Comparison of ENCODE assay signal across 8 cellular contexts in the genomic region with DNA sequence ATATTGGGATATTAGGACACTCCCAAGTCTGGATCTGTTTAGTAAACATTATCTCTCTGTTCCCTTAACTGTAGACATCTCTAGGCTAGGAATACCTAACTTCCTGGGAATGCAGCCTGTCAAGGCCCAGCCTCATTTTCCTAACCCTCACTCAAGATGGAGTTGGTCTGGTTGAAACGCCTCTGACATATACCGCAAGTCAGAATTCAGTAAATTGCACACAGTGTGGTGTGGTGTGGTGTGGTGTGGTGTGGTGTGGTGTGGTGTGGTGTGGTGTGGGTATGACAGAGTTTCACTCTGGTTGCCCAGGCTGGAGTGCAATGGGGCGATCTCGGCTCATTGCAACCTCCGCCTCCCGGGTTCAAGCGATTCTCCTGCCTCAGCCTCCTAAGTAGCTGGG. TPM values are rescaled to one million over a fixed set of nuclear protein-coding genes. Genes with fewer than 3 reads are reported as not detected.
DNase-seq lines count a peak whose midpoint lies in the region; ATAC-seq, FAIRE-seq and TF ChIP-seq lines count a peak whose summit lies in the region.
"Not testable (repeated sequence)": the region's sequence is repeated elsewhere in the genome, so short reads cannot be mapped to it uniquely, and the experiment has no call there.
"Had no signal": no experiment of that assay in that cellular context is flagged by ENCODE, and none has a peak within 500 bp of the region (broad histone marks: within the 10 kb centered on the region; RNA-seq: fewer than 3 reads in every experiment).

No MANE protein-coding gene starts in this region.

- not testable (repeated sequence) for H3K9me3 ChIP-seq in HepG2 (ENCODE audit: low read length); neural progenitor cell (ENCODE audit: low read depth)

- not testable (repeated sequence) for H3K4me3 Mint-ChIP-seq in activated CD4-positive, alpha-beta T cell treated with anti-CD3 and anti-CD28 coated beads, Interleukin-2, amount 10 ng/mL, durations not matched to agents 24 days and 14 days; dendritic cell treated with granulocyte-macrophage colony-stimulating factor and Interleukin-4, amounts not matched to agents 40 ng/mL and 50 ng/mL, for 4 days
- H3K4me3 Mint-ChIP-seq in activated T-helper 17 cell treated with anti-CD3 and anti-CD28 coated beads, Interleukin-2, amount 50 U/mL, for 72 hours: peak overlapping the region; percentile 95
- H3K4me3 Mint-ChIP-seq in neural progenitor cell: peak overlapping the region; percentile 71

- H4K20me1 ChIP-seq in HepG2 (ENCODE audit: insufficient read depth, low read length) (peaks cover 13% of the 10 kb centered on the region), neural progenitor cell (ENCODE audit: low read depth) (peaks cover 32% of the 10 kb centered on the region)

- not testable (repeated sequence) for H2AFZ ChIP-seq in HepG2 (ENCODE audit: low read length); neural progenitor cell (replicated peaks)

- not testable (repeated sequence) for ATAC-seq in activated T-helper 17 cell treated with anti-CD3 and anti-CD28 coated beads, Interleukin-2, amount 50 U/mL, for 72 hours (replicated peaks); HepG2

- peaks cover 47% of the 10 kb centered on the region for H3K79me2 ChIP-seq in HepG2 (ENCODE audit: insufficient read depth, low read length)
- H3K79me2 ChIP-seq in neural progenitor cell (ENCODE audit: low read depth): peaks cover 59% of the 10 kb centered on the region

- BruUV-seq in HepG2 (replicated peaks; lab: Mats Ljungman, UMichigan): not testable (repeated sequence)

- H3F3A ChIP-seq in neural progenitor cell (ENCODE audit: low read depth): peaks cover 27% of the 10 kb centered on the region

- WGBS in HepG2 (ENCODE audit: low lambda C conversion rate): 95% methylated on average over 7 of the region's 7 CpGs

- peaks cover 23% of the 10 kb centered on the region for H3K36me3 Mint-ChIP-seq in activated CD4-positive, alpha-beta T cell treated with anti-CD3 and anti-CD28 coated beads, Interleukin-2, amount 10 ng/mL, durations not matched to agents 24 days and 14 days (ENCODE audit: low read depth)
- peaks cover 36% of the 10 kb centered on the region for H3K36me3 Mint-ChIP-seq in activated T-helper 17 cell treated with anti-CD3 and anti-CD28 coated beads, Interleukin-2, amount 50 U/mL, for 72 hours (ENCODE audit: low read depth)
- H3K36me3 Mint-ChIP-seq in dendritic cell treated with granulocyte-macrophage colony-stimulating factor and Interleukin-4, amounts not matched to agents 40 ng/mL and 50 ng/mL, for 4 days (ENCODE audit: low read depth): peaks cover 43% of the 10 kb centered on the region
- not testable (repeated sequence) for H3K36me3 Mint-ChIP-seq in neural progenitor cell

- not testable (repeated sequence) for H3K27me3 ChIP-seq in HepG2 (ENCODE audit: control insufficient read depth in 1 of 2, insufficient read depth in 2 of 2, low read length in 2 of 2); neural progenitor cell

- not testable (repeated sequence) for FAIRE-seq in HepG2 (lab: Jason Lieb, UNC)

- H3K27me3 Mint-ChIP-seq in activated CD4-positive, alpha-beta T cell treated with anti-CD3 and anti-CD28 coated beads, Interleukin-2, amount 10 ng/mL, durations not matched to agents 24 days and 14 days; activated T-helper 17 cell treated with anti-CD3 and anti-CD28 coated beads, Interleukin-2, amount 50 U/mL, for 72 hours; dendritic cell treated with granulocyte-macrophage colony-stimulating factor and Interleukin-4, amounts not matched to agents 40 ng/mL and 50 ng/mL, for 4 days; neural progenitor cell (ENCODE audit: insufficient read depth, low read depth): not testable (repeated sequence)

- DNase-seq in RWPE1 (ENCODE audit: low spot score); HepG2 (ENCODE audit: low spot score); neural progenitor cell (ENCODE audit: low spot score): not testable (repeated sequence)
- DNase-seq in activated CD4-positive, alpha-beta T cell treated with anti-CD3 and anti-CD28 coated beads, Interleukin-2, amount 10 ng/mL, durations not matched to agents 24 days and 14 days: peak; percentile 62

- intact Hi-C loops in activated CD4-positive, alpha-beta T cell treated with anti-CD3 and anti-CD28 coated beads, Interleukin-2, amount 10 ng/mL, durations not matched to agents 24 days and 14 days (cut with micrococcal nuclease): loop anchor here (5.0 to 10.0 kb wide), 3 partner anchors 77 to 580 kb away; partner anchors contain the start of genes IMMT, MAT2A, MRPL35 and POLR1A
- intact Hi-C loops in dendritic cell treated with granulocyte-macrophage colony-stimulating factor and Interleukin-4, amounts not matched to agents 40 ng/mL and 50 ng/mL, for 4 days (cut with micrococcal nuclease): loop anchor here (10.0 kb wide), 1 partner anchor 490 kb away; the partner anchor contains the start of genes POLR1A and PTCD3
- intact Hi-C loops in HepG2 (cut with micrococcal nuclease; ENCODE audit: unreplicated experiment): loop anchor here (5.0 kb wide), 1 partner anchor 192 kb away; no protein-coding TSS in a partner anchor

- H3K4me3 ChIP-seq in HepG2 (replicated peaks in 1 of 3; ENCODE audit: insufficient read depth in 1 of 3, low read depth in 2 of 3, low read length in 3 of 3); neural progenitor cell: not testable (repeated sequence)

- H3K27ac Mint-ChIP-seq in activated CD4-positive, alpha-beta T cell treated with anti-CD3 and anti-CD28 coated beads, Interleukin-2, amount 10 ng/mL, durations not matched to agents 24 days and 14 days; activated T-helper 17 cell treated with anti-CD3 and anti-CD28 coated beads, Interleukin-2, amount 50 U/mL, for 72 hours; neural progenitor cell: not testable (repeated sequence)
- H3K27ac Mint-ChIP-seq in dendritic cell treated with granulocyte-macrophage colony-stimulating factor and Interleukin-4, amounts not matched to agents 40 ng/mL and 50 ng/mL, for 4 days: peak overlapping the region; percentile 92

- not testable (repeated sequence) for H3K4me2 ChIP-seq in HepG2 (ENCODE audit: low read depth, low read length); neural progenitor cell

- not testable (repeated sequence) for TF ChIP-seq EP300 in HepG2 (IDR thresholded peaks at IDR 0.05; ENCODE audit: low read depth in 2 of 2, low read length in 2 of 2); HepG2 (CRISPR knock-in tag; IDR thresholded peaks at IDR 0.05; ENCODE audit: borderline replicate concordance)

- not testable (repeated sequence) for TF ChIP-seq CTCF in 22Rv1 (IDR thresholded peaks at IDR 0.05); RWPE1 (conservative IDR thresholded peaks at IDR 0.05; ENCODE audit: low read depth); HepG2 (CRISPR knock-in tag; IDR thresholded peaks at IDR 0.05); neural progenitor cell (IDR thresholded peaks at IDR 0.05)

- peaks cover 17% of the 10 kb centered on the region for H3K4me1 Mint-ChIP-seq in activated CD4-positive, alpha-beta T cell treated with anti-CD3 and anti-CD28 coated beads, Interleukin-2, amount 10 ng/mL, durations not matched to agents 24 days and 14 days
- not testable (repeated sequence) for H3K4me1 Mint-ChIP-seq in activated T-helper 17 cell treated with anti-CD3 and anti-CD28 coated beads, Interleukin-2, amount 50 U/mL, for 72 hours
- H3K4me1 Mint-ChIP-seq in dendritic cell treated with granulocyte-macrophage colony-stimulating factor and Interleukin-4, amounts not matched to agents 40 ng/mL and 50 ng/mL, for 4 days (ENCODE audit: low read depth): peaks cover 30% of the 10 kb centered on the region
- H3K4me1 Mint-ChIP-seq in neural progenitor cell: peaks cover 23% of the 10 kb centered on the region

- POLR2A ChIA-PET in RWPE1 (lab: Yijun Ruan, JAX; ENCODE audit: low non-redundant PET): not testable (repeated sequence)
- POLR2A ChIA-PET in HepG2 (lab: Yijun Ruan, JAX): interaction anchor here (2.2 to 25.7 kb wide), 3 partner anchors 22 to 75 kb away, joined by 8 to 795 read pairs (median 17); partner anchors contain the start of genes MAT2A, RNF181, TMEM150A and VAMP5

- not testable (repeated sequence) for TF ChIP-seq RAD21 in HepG2 (CRISPR knock-in tag; IDR thresholded peaks at IDR 0.05)

- in situ Hi-C loops in HepG2 (cut with HindIII; ENCODE audit: extremely low pct_ligation_motif_present, low pct_unique_long_range_greater_than_20kb): not testable (repeated sequence)

- CTCF ChIA-PET in RWPE1 (lab: Yijun Ruan, JAX); HepG2 (lab: Yijun Ruan, JAX; ENCODE audit: low intra/inter-chr PET ratio, low total read pairs): not testable (repeated sequence)

- TF ChIP-seq POLR2A in HepG2 (IDR thresholded peaks at IDR 0.05; ENCODE audit: insufficient read depth in 1 of 2, low read depth in 2 of 2, low read length in 2 of 2): not testable (repeated sequence)

- peak overlapping the region; percentile 91 for H3K27ac ChIP-seq in 22Rv1
- peak overlapping the region; percentile 85 for H3K27ac ChIP-seq in RWPE1
- not testable (repeated sequence) for H3K27ac ChIP-seq in HepG2 (ENCODE audit: extremely low read length, insufficient read depth, low read length); neural progenitor cell

- not testable (repeated sequence) for H3K9ac ChIP-seq in HepG2 (ENCODE audit: insufficient read depth, low read depth, low read length); neural progenitor cell

- peaks cover 72% of the 10 kb centered on the region for H3K4me1 ChIP-seq in HepG2 (ENCODE audit: insufficient read depth, low read length)
- H3K4me1 ChIP-seq in neural progenitor cell: not testable (repeated sequence)

- H3K9me3 Mint-ChIP-seq in activated CD4-positive, alpha-beta T cell treated with anti-CD3 and anti-CD28 coated beads, Interleukin-2, amount 10 ng/mL, durations not matched to agents 24 days and 14 days; activated T-helper 17 cell treated with anti-CD3 and anti-CD28 coated beads, Interleukin-2, amount 50 U/mL, for 72 hours; dendritic cell treated with granulocyte-macrophage colony-stimulating factor and Interleukin-4, amounts not matched to agents 40 ng/mL and 50 ng/mL, for 4 days; neural progenitor cell: not testable (repeated sequence)

- peaks cover 4 to 15% of the 10 kb centered on the region in 2 experiments for H3K36me3 ChIP-seq in HepG2 (replicated peaks in 1 of 2; ENCODE audit: control insufficient read depth in 1 of 2, insufficient read depth in 2 of 2, low read length in 2 of 2)
- not testable (repeated sequence) for H3K36me3 ChIP-seq in neural progenitor cell

RNA-seq across cellular contexts. Expression of gene USP39, which starts 1.2 kb away (rescaled TPM):
- total RNA-seq in activated CD4-positive, alpha-beta T cell treated with anti-CD3 and anti-CD28 coated beads, Interleukin-2, amount 10 ng/mL, durations not matched to agents 24 days and 14 days: 94.0 and 102 TPM in 2 replicates
- 10 to 100 TPM; 48.8 to 79.2 TPM for total RNA-seq in activated T-helper 17 cell treated with anti-CD3 and anti-CD28 coated beads, Interleukin-2, amount 50 U/mL, for 72 hours
- total RNA-seq in HepG2 (2016; rRNA removed; fragmentation: Illumina TruSeq; extraction: Trizol) (63.3 and 80.2 TPM in 2 replicates), neural progenitor cell (ENCODE audit: low replicate concordance) (85.3 and 87.3 TPM in 2 replicates)
- 20.2 and 21.5 TPM in 2 replicates for total RNA-seq in HepG2 (2016; cell fraction: cytosol; rRNA removed; fragmentation: Illumina TruSeq; extraction: Trizol; ENCODE audit: low read depth)
- 64.7 and 84.8 TPM in 2 replicates for total RNA-seq in HepG2 (2016; cell fraction: insoluble cytoplasmic fraction; rRNA removed; fragmentation: Illumina TruSeq; extraction: Trizol)
- 37.2 and 41.8 TPM in 2 replicates for total RNA-seq in HepG2 (2016; cell fraction: membrane; rRNA removed; fragmentation: Illumina TruSeq; extraction: Trizol)
- 43.3 and 49.6 TPM in 2 replicates for total RNA-seq in HepG2 (2016; cell fraction: nucleus; rRNA removed; fragmentation: Illumina TruSeq; extraction: Trizol)
- polyA plus RNA-seq in HepG2 (2011; rRNA removed): 73.6 and 75.1 TPM in 2 replicates
- polyA plus RNA-seq in HepG2 (2011; cell fraction: cytosol; rRNA removed): 52.3 and 54.6 TPM in 2 replicates
- polyA plus RNA-seq in HepG2 (2011; cell fraction: nucleus; rRNA removed): 71.1 and 77.1 TPM in 2 replicates
- polyA plus RNA-seq in HepG2 (2012): 51.9 and 66.6 TPM in 2 replicates
- polyA plus RNA-seq in HepG2 (2016; cell fraction: cytosol; fragmentation: Illumina TruSeq; extraction: Trizol; ENCODE audit: low read depth): 21.2 and 23.0 TPM in 2 replicates
- 106 and 107 TPM in 2 replicates for polyA plus RNA-seq in HepG2 (2016; cell fraction: insoluble cytoplasmic fraction; fragmentation: Illumina TruSeq; extraction: Trizol; ENCODE audit: low read depth)
- 36.4 and 40.9 TPM in 2 replicates for polyA plus RNA-seq in HepG2 (2016; cell fraction: membrane; fragmentation: Illumina TruSeq; extraction: Trizol; ENCODE audit: low read depth)
- 92.4 and 97.2 TPM in 2 replicates for polyA plus RNA-seq in HepG2 (2016; cell fraction: nucleus; fragmentation: Illumina TruSeq; extraction: Trizol; ENCODE audit: insufficient read depth, low read depth)
- polyA minus RNA-seq in HepG2 (2011; rRNA and poly(A)+ RNA removed; ENCODE audit: low replicate concordance): 156 and 185 TPM in 2 replicates
- 31.4 and 36.2 TPM in 2 replicates for polyA minus RNA-seq in HepG2 (2011; cell fraction: cytosol; rRNA and poly(A)+ RNA removed)
- 60.5 and 67.6 TPM in 2 replicates for polyA minus RNA-seq in HepG2 (2011; cell fraction: nucleus; rRNA and poly(A)+ RNA removed)

RNA-seq across cellular contexts. Expression of gene C2orf68, which starts 2.9 kb away (rescaled TPM):
- total RNA-seq in activated CD4-positive, alpha-beta T cell treated with anti-CD3 and anti-CD28 coated beads, Interleukin-2, amount 10 ng/mL, durations not matched to agents 24 days and 14 days: 36.6 and 36.9 TPM in 2 replicates
- 10 to 100 TPM; 21.6 to 32.5 TPM for total RNA-seq in activated T-helper 17 cell treated with anti-CD3 and anti-CD28 coated beads, Interleukin-2, amount 50 U/mL, for 72 hours
- total RNA-seq in HepG2 (2016; rRNA removed; fragmentation: Illumina TruSeq; extraction: Trizol): 47.1 and 49.0 TPM in 2 replicates
- total RNA-seq in HepG2 (2016; cell fraction: cytosol; rRNA removed; fragmentation: Illumina TruSeq; extraction: Trizol; ENCODE audit: low read depth): 32.5 and 36.5 TPM in 2 replicates
- total RNA-seq in HepG2 (2016; cell fraction: insoluble cytoplasmic fraction; rRNA removed; fragmentation: Illumina TruSeq; extraction: Trizol): 48.7 and 49.6 TPM in 2 replicates
- 64.2 and 67.0 TPM in 2 replicates for total RNA-seq in HepG2 (2016; cell fraction: membrane; rRNA removed; fragmentation: Illumina TruSeq; extraction: Trizol)
- total RNA-seq in HepG2 (2016; cell fraction: nucleus; rRNA removed; fragmentation: Illumina TruSeq; extraction: Trizol): 33.2 and 34.7 TPM in 2 replicates
- polyA plus RNA-seq in HepG2 (2011; rRNA removed): 77.4 and 82.8 TPM in 2 replicates
- 32.5 and 38.0 TPM in 2 replicates for polyA plus RNA-seq in HepG2 (2011; cell fraction: cytosol; rRNA removed)
- 55.4 and 70.0 TPM in 2 replicates for polyA plus RNA-seq in HepG2 (2011; cell fraction: nucleus; rRNA removed)
- polyA plus RNA-seq in HepG2 (2012): 42.2 and 51.9 TPM in 2 replicates
- 54.3 and 54.6 TPM in 2 replicates for polyA plus RNA-seq in HepG2 (2016; cell fraction: cytosol; fragmentation: Illumina TruSeq; extraction: Trizol; ENCODE audit: low read depth)
- polyA plus RNA-seq in HepG2 (2016; cell fraction: insoluble cytoplasmic fraction; fragmentation: Illumina TruSeq; extraction: Trizol; ENCODE audit: low read depth): 56.4 and 59.2 TPM in 2 replicates
- 69.9 and 70.6 TPM in 2 replicates for polyA plus RNA-seq in HepG2 (2016; cell fraction: membrane; fragmentation: Illumina TruSeq; extraction: Trizol; ENCODE audit: low read depth)
- 76.9 and 78.6 TPM in 2 replicates for polyA plus RNA-seq in HepG2 (2016; cell fraction: nucleus; fragmentation: Illumina TruSeq; extraction: Trizol; ENCODE audit: insufficient read depth, low read depth)
- polyA minus RNA-seq in HepG2 (2011; rRNA and poly(A)+ RNA removed; ENCODE audit: low replicate concordance): 73.7 and 82.9 TPM in 2 replicates
- 34.4 and 42.2 TPM in 2 replicates for polyA minus RNA-seq in HepG2 (2011; cell fraction: cytosol; rRNA and poly(A)+ RNA removed)
- polyA minus RNA-seq in HepG2 (2011; cell fraction: nucleus; rRNA and poly(A)+ RNA removed): 35.4 and 43.0 TPM in 2 replicates
- 31.1 and 47.6 TPM in 2 replicates for total RNA-seq in neural progenitor cell (ENCODE audit: low replicate concordance)

RNA-seq across cellular contexts. Expression of gene TMEM150A, which starts 12.3 kb away (rescaled TPM):
- total RNA-seq in activated CD4-positive, alpha-beta T cell treated with anti-CD3 and anti-CD28 coated beads, Interleukin-2, amount 10 ng/mL, durations not matched to agents 24 days and 14 days: 6.2 and 6.5 TPM in 2 replicates
- 1 to 10 TPM; 3.3 to 3.7 TPM for total RNA-seq in activated T-helper 17 cell treated with anti-CD3 and anti-CD28 coated beads, Interleukin-2, amount 50 U/mL, for 72 hours
- total RNA-seq in HepG2 (2016; rRNA removed; fragmentation: Illumina TruSeq; extraction: Trizol): 24.0 and 30.1 TPM in 2 replicates
- total RNA-seq in HepG2 (2016; cell fraction: cytosol; rRNA removed; fragmentation: Illumina TruSeq; extraction: Trizol; ENCODE audit: low read depth): 24.1 and 32.5 TPM in 2 replicates
- 20.6 and 30.6 TPM in 2 replicates for total RNA-seq in HepG2 (2016; cell fraction: insoluble cytoplasmic fraction; rRNA removed; fragmentation: Illumina TruSeq; extraction: Trizol)
- 35.6 and 42.7 TPM in 2 replicates for total RNA-seq in HepG2 (2016; cell fraction: membrane; rRNA removed; fragmentation: Illumina TruSeq; extraction: Trizol)
- total RNA-seq in HepG2 (2016; cell fraction: nucleus; rRNA removed; fragmentation: Illumina TruSeq; extraction: Trizol): 27.9 and 33.6 TPM in 2 replicates
- 70.4 and 111 TPM in 2 replicates for polyA plus RNA-seq in HepG2 (2011; rRNA removed)
- polyA plus RNA-seq in HepG2 (2011; cell fraction: cytosol; rRNA removed): 56.0 and 56.1 TPM in 2 replicates
- 277 and 295 TPM in 2 replicates for polyA plus RNA-seq in HepG2 (2011; cell fraction: nucleus; rRNA removed)
- 57.6 and 80.5 TPM in 2 replicates for polyA plus RNA-seq in HepG2 (2012)
- 35.9 and 45.2 TPM in 2 replicates for polyA plus RNA-seq in HepG2 (2016; cell fraction: cytosol; fragmentation: Illumina TruSeq; extraction: Trizol; ENCODE audit: low read depth)
- polyA plus RNA-seq in HepG2 (2016; cell fraction: insoluble cytoplasmic fraction; fragmentation: Illumina TruSeq; extraction: Trizol; ENCODE audit: low read depth): 34.2 and 35.6 TPM in 2 replicates
- 43.2 and 51.3 TPM in 2 replicates for polyA plus RNA-seq in HepG2 (2016; cell fraction: membrane; fragmentation: Illumina TruSeq; extraction: Trizol; ENCODE audit: low read depth)
- polyA plus RNA-seq in HepG2 (2016; cell fraction: nucleus; fragmentation: Illumina TruSeq; extraction: Trizol; ENCODE audit: insufficient read depth, low read depth): 83.8 and 85.6 TPM in 2 replicates
- 7.2 and 99.4 TPM in 2 replicates for polyA minus RNA-seq in HepG2 (2011; rRNA and poly(A)+ RNA removed; ENCODE audit: low replicate concordance)
- 17.1 and 21.3 TPM in 2 replicates for polyA minus RNA-seq in HepG2 (2011; cell fraction: cytosol; rRNA and poly(A)+ RNA removed)
- 30.6 and 39.5 TPM in 2 replicates for polyA minus RNA-seq in HepG2 (2011; cell fraction: nucleus; rRNA and poly(A)+ RNA removed)
- total RNA-seq in neural progenitor cell (ENCODE audit: low replicate concordance): 7.2 and 12.5 TPM in 2 replicates

RNA-seq across cellular contexts. Expression of gene RNF181, which starts 19.2 kb away (rescaled TPM):
- total RNA-seq in activated CD4-positive, alpha-beta T cell treated with anti-CD3 and anti-CD28 coated beads, Interleukin-2, amount 10 ng/mL, durations not matched to agents 24 days and 14 days: 111 and 116 TPM in 2 replicates
- total RNA-seq in activated T-helper 17 cell treated with anti-CD3 and anti-CD28 coated beads, Interleukin-2, amount 50 U/mL, for 72 hours: 100 to 1,000 TPM; 116 to 156 TPM
- total RNA-seq in HepG2 (2016; rRNA removed; fragmentation: Illumina TruSeq; extraction: Trizol): 224 and 234 TPM in 2 replicates
- total RNA-seq in HepG2 (2016; cell fraction: cytosol; rRNA removed; fragmentation: Illumina TruSeq; extraction: Trizol; ENCODE audit: low read depth): 68.8 and 79.7 TPM in 2 replicates
- total RNA-seq in HepG2 (2016; cell fraction: insoluble cytoplasmic fraction; rRNA removed; fragmentation: Illumina TruSeq; extraction: Trizol): 237 and 239 TPM in 2 replicates
- 60.8 and 63.4 TPM in 2 replicates for total RNA-seq in HepG2 (2016; cell fraction: membrane; rRNA removed; fragmentation: Illumina TruSeq; extraction: Trizol)
- total RNA-seq in HepG2 (2016; cell fraction: nucleus; rRNA removed; fragmentation: Illumina TruSeq; extraction: Trizol): 99.4 and 107 TPM in 2 replicates
- 578 and 594 TPM in 2 replicates for polyA plus RNA-seq in HepG2 (2011; rRNA removed)
- polyA plus RNA-seq in HepG2 (2011; cell fraction: cytosol; rRNA removed): 700 and 712 TPM in 2 replicates
- 285 and 326 TPM in 2 replicates for polyA plus RNA-seq in HepG2 (2011; cell fraction: nucleus; rRNA removed)
- polyA plus RNA-seq in HepG2 (2012): 240 and 307 TPM in 2 replicates
- polyA plus RNA-seq in HepG2 (2016; cell fraction: cytosol; fragmentation: Illumina TruSeq; extraction: Trizol; ENCODE audit: low read depth): 54.1 and 54.2 TPM in 2 replicates
- polyA plus RNA-seq in HepG2 (2016; cell fraction: insoluble cytoplasmic fraction; fragmentation: Illumina TruSeq; extraction: Trizol; ENCODE audit: low read depth): 189 and 200 TPM in 2 replicates
- polyA plus RNA-seq in HepG2 (2016; cell fraction: membrane; fragmentation: Illumina TruSeq; extraction: Trizol; ENCODE audit: low read depth): 43.8 and 45.1 TPM in 2 replicates
- polyA plus RNA-seq in HepG2 (2016; cell fraction: nucleus; fragmentation: Illumina TruSeq; extraction: Trizol; ENCODE audit: insufficient read depth, low read depth): 124 and 147 TPM in 2 replicates
- polyA minus RNA-seq in HepG2 (2011; rRNA and poly(A)+ RNA removed; ENCODE audit: low replicate concordance): 200 and 300 TPM in 2 replicates
- polyA minus RNA-seq in HepG2 (2011; cell fraction: cytosol; rRNA and poly(A)+ RNA removed): 65.6 and 78.5 TPM in 2 replicates
- 59.9 and 82.9 TPM in 2 replicates for polyA minus RNA-seq in HepG2 (2011; cell fraction: nucleus; rRNA and poly(A)+ RNA removed)
- total RNA-seq in neural progenitor cell (ENCODE audit: low replicate concordance): 81.3 and 113 TPM in 2 replicates

RNA-seq across cellular contexts. Expression of gene VAMP5, which starts 30.5 kb away (rescaled TPM):
- total RNA-seq in activated CD4-positive, alpha-beta T cell treated with anti-CD3 and anti-CD28 coated beads, Interleukin-2, amount 10 ng/mL, durations not matched to agents 24 days and 14 days: 33.1 and 37.9 TPM in 2 replicates
- 10 to 100 TPM; 36.8 to 51.2 TPM for total RNA-seq in activated T-helper 17 cell treated with anti-CD3 and anti-CD28 coated beads, Interleukin-2, amount 50 U/mL, for 72 hours
- total RNA-seq in HepG2 (2016; rRNA removed; fragmentation: Illumina TruSeq; extraction: Trizol) (7.2 and 9.0 TPM in 2 replicates), neural progenitor cell (ENCODE audit: low replicate concordance) (not detected in 2 replicates)
- total RNA-seq in HepG2 (2016; cell fraction: cytosol; rRNA removed; fragmentation: Illumina TruSeq; extraction: Trizol; ENCODE audit: low read depth): 13.9 and 18.3 TPM in 2 replicates
- 7.1 and 9.2 TPM in 2 replicates for total RNA-seq in HepG2 (2016; cell fraction: insoluble cytoplasmic fraction; rRNA removed; fragmentation: Illumina TruSeq; extraction: Trizol)
- 12.5 and 15.9 TPM in 2 replicates for total RNA-seq in HepG2 (2016; cell fraction: membrane; rRNA removed; fragmentation: Illumina TruSeq; extraction: Trizol)
- total RNA-seq in HepG2 (2016; cell fraction: nucleus; rRNA removed; fragmentation: Illumina TruSeq; extraction: Trizol): 3.2 and 4.0 TPM in 2 replicates
- polyA plus RNA-seq in HepG2 (2011; rRNA removed): 56.7 and 68.6 TPM in 2 replicates
- 87.7 and 90.8 TPM in 2 replicates for polyA plus RNA-seq in HepG2 (2011; cell fraction: cytosol; rRNA removed)
- polyA plus RNA-seq in HepG2 (2011; cell fraction: nucleus; rRNA removed): 35.8 and 44.7 TPM in 2 replicates
- 39.4 and 46.3 TPM in 2 replicates for polyA plus RNA-seq in HepG2 (2012)
- 27.3 and 33.3 TPM in 2 replicates for polyA plus RNA-seq in HepG2 (2016; cell fraction: cytosol; fragmentation: Illumina TruSeq; extraction: Trizol; ENCODE audit: low read depth)
- 20.9 and 22.2 TPM in 2 replicates for polyA plus RNA-seq in HepG2 (2016; cell fraction: insoluble cytoplasmic fraction; fragmentation: Illumina TruSeq; extraction: Trizol; ENCODE audit: low read depth)
- polyA plus RNA-seq in HepG2 (2016; cell fraction: membrane; fragmentation: Illumina TruSeq; extraction: Trizol; ENCODE audit: low read depth): 21.7 and 27.9 TPM in 2 replicates
- 11.7 and 13.5 TPM in 2 replicates for polyA plus RNA-seq in HepG2 (2016; cell fraction: nucleus; fragmentation: Illumina TruSeq; extraction: Trizol; ENCODE audit: insufficient read depth, low read depth)
- polyA minus RNA-seq in HepG2 (2011; rRNA and poly(A)+ RNA removed; ENCODE audit: low replicate concordance): 5.5 and 44.4 TPM in 2 replicates
- 7.3 and 9.1 TPM in 2 replicates for polyA minus RNA-seq in HepG2 (2011; cell fraction: cytosol; rRNA and poly(A)+ RNA removed)
- 2.0 and 4.9 TPM in 2 replicates for polyA minus RNA-seq in HepG2 (2011; cell fraction: nucleus; rRNA and poly(A)+ RNA removed)
- total RNA-seq: HT1080 had no signal
